ENCODE assay signal across 8 cellular contexts in genomic region chr7:107564553-107565298, GRCh38. TPM values are rescaled to one million over a fixed set of nuclear protein-coding genes. Genes with fewer than 3 reads are reported as not detected.
DNase-seq lines count a peak whose midpoint lies in the region; ATAC-seq and TF ChIP-seq lines count a peak whose summit lies in the region.

No MANE protein-coding gene starts in this region.

- TF ChIP-seq CTCF in dorsolateral prefrontal cortex (IDR thresholded peaks at IDR 0.05 in 54 of 56, conservative IDR thresholded peaks at IDR 0.05 in 2 of 56; ENCODE audit: low read depth in 1 of 56, partially characterized antibody in 56 of 56) = no peak

- no peaks in the 10 kb centered on the region for H3K9me3 Mint-ChIP-seq in naive thymus-derived CD8-positive, alpha-beta T cell

- peaks cover 4 to 17% (median 7%) of the 10 kb centered on the region in 3 donors for H3K36me3 Mint-ChIP-seq in naive thymus-derived CD8-positive, alpha-beta T cell

- H3K27me3 ChIP-seq in dorsolateral prefrontal cortex = no peaks in the 10 kb centered on the region

- POLR2A ChIA-PET in naive thymus-derived CD8-positive, alpha-beta T cell (lab: Charles Lee) = interaction anchor here (0.6 to 3.2 kb wide), 9 partner anchors 12 to 442 kb away, joined by 3 to 21 read pairs (median 8); partner anchors contain the start of genes BCAP29, CBLL1 and HBP1

- H3K4me1 Mint-ChIP-seq in naive thymus-derived CD8-positive, alpha-beta T cell = peaks cover 37 to 55% (median 51%) of the 10 kb centered on the region in 4 donors

- DNase-seq in EH (ENCODE audit: low read depth) (peak; percentile 90), NCI-H460 (ENCODE audit: extremely low read depth, low read depth) (peak; percentile 21), dorsolateral prefrontal cortex (no peak), DMS79 (lab: John Stamatoyannopoulos, UW) (no peak)
- DNase-seq in naive thymus-derived CD8-positive, alpha-beta T cell = no peak
- no peak for DNase-seq in activated CD4-positive, alpha-beta T cell treated with anti-CD3 and anti-CD28 coated beads for 48 hours

- H3K4me3 ChIP-seq in dorsolateral prefrontal cortex = peak overlapping the region; percentile 66 to 99 (median 93)

- ATAC-seq in naive thymus-derived CD8-positive, alpha-beta T cell = no peak
- ATAC-seq in HG03354 (IDR thresholded peaks at IDR 0.05; ENCODE audit: poor library complexity, severe bottlenecking, unreplicated experiment) = no peak
- ATAC-seq in HG02623 (IDR thresholded peaks at IDR 0.05; ENCODE audit: unreplicated experiment) = no peak

- H3K4me3 Mint-ChIP-seq in naive thymus-derived CD8-positive, alpha-beta T cell = peak overlapping the region; percentile 85 to 95 (median 90)

- intact Hi-C loops in dorsolateral prefrontal cortex (cut with DNase I) = loop anchor here (2.0 to 10.0 kb wide), 4 partner anchors 14 to 330 kb away; partner anchors contain the start of genes CBLL1 (in 1 of the 2) and DLD (in 1 of the 2)

- H3K27ac Mint-ChIP-seq in naive thymus-derived CD8-positive, alpha-beta T cell = peak overlapping the region; percentile 92 to 98 (median 96)

- peak overlapping the region in 44 of 59 donors; percentile 70 to 98 (median 89) for H3K27ac ChIP-seq in dorsolateral prefrontal cortex

- no peaks in the 10 kb centered on the region for H3K27me3 Mint-ChIP-seq in naive thymus-derived CD8-positive, alpha-beta T cell

RNA-seq across cellular contexts. Expression of gene DUS4L, which starts 1.0 kb away (rescaled TPM):
- 26.4 and 28.0 TPM in 2 replicates for total RNA-seq in NCI-H460 (2014; rRNA removed; shearing (Covaris generic))
- 30.9 and 38.5 TPM in 2 replicates for polyA plus RNA-seq in NCI-H460 (2014; cell fraction: nucleus; rRNA removed)
- total RNA-seq in dorsolateral prefrontal cortex = 10 to 100 TPM in 76 of 120 experiments, 1 to 10 TPM in 44; 5.6 to 15.9 (median 10.8) TPM
- 10 to 100 TPM; 14.1 to 17.6 TPM for total RNA-seq in naive thymus-derived CD8-positive, alpha-beta T cell
- polyA plus RNA-seq in naive thymus-derived CD8-positive, alpha-beta T cell = 1 to 10 TPM; 5.6 to 9.5 (median 9.0) TPM

RNA-seq across cellular contexts. Expression of gene COG5, which starts 1.0 kb away (rescaled TPM):
- 56.3 and 70.0 TPM in 2 replicates for total RNA-seq in NCI-H460 (2014; rRNA removed; shearing (Covaris generic))
- 30.6 and 50.9 TPM in 2 replicates for polyA plus RNA-seq in NCI-H460 (2014; cell fraction: nucleus; rRNA removed)
- 10 to 100 TPM; 37.1 to 87.3 (median 52.6) TPM for total RNA-seq in dorsolateral prefrontal cortex
- 10 to 100 TPM; 62.1 to 64.6 TPM for total RNA-seq in naive thymus-derived CD8-positive, alpha-beta T cell
- polyA plus RNA-seq in naive thymus-derived CD8-positive, alpha-beta T cell = 10 to 100 TPM; 24.3 to 30.9 (median 29.6) TPM

RNA-seq across cellular contexts. Expression of gene BCAP29, which starts 15.3 kb away (rescaled TPM):
- 58.4 and 67.2 TPM in 2 replicates for total RNA-seq in NCI-H460 (2014; rRNA removed; shearing (Covaris generic))
- 60.8 and 78.1 TPM in 2 replicates for polyA plus RNA-seq in NCI-H460 (2014; cell fraction: nucleus; rRNA removed)
- total RNA-seq in dorsolateral prefrontal cortex = 100 to 1,000 TPM in 94 of 120 experiments, 10 to 100 TPM in 26; 61.4 to 148 (median 112) TPM
- total RNA-seq in naive thymus-derived CD8-positive, alpha-beta T cell = 10 to 100 TPM; 15.6 to 17.6 TPM
- polyA plus RNA-seq in naive thymus-derived CD8-positive, alpha-beta T cell = 10 to 100 TPM; 26.1 to 49.3 (median 28.1) TPM

Comparison
In these comparisons a context has a peak if more than half of its experiments do, and no peak if none do; other contexts are left out.
1. DNase-seq: peak in EH (single experiment) and NCI-H460 (single experiment); none in dorsolateral prefrontal cortex (0 of 10), naive thymus-derived CD8-positive, alpha-beta T cell (0 of 10), activated CD4-positive, alpha-beta T cell treated with anti-CD3 and anti-CD28 coated beads for 48 hours (single experiment) and DMS79 (single experiment).